Comparison of ENCODE assay signal across 31 cellular contexts in genomic region chr15:36483409-36483808, GRCh38.
"Had no signal": no experiment of that assay in that cellular context is flagged by ENCODE, and none has a peak within 500 bp of the region (broad histone marks: within the 10 kb centered on the region; RNA-seq: fewer than 3 reads in every experiment).

No MANE protein-coding gene starts in this region.

- DNase-seq: activated B cell treated with CpG ODN at 0.5 μM for 24 hours; activated CD4-positive, alpha-beta memory T cell treated with anti-CD3 and anti-CD28 coated beads for 36 hours; activated CD4-positive, alpha-beta T cell treated with anti-CD3 and anti-CD28 coated beads for 4 hours; activated CD4-positive, alpha-beta T cell treated with anti-CD3 and anti-CD28 coated beads, Interleukin-2, amount 10 ng/mL, durations not matched to agents 24 days and 14 days; activated CD4-positive, alpha-beta T cell treated with anti-CD3 and anti-CD28 coated beads, Interleukin-2, amount 50 U/mL, for 1 hour; activated CD4-positive, alpha-beta T cell treated with anti-CD3 and anti-CD28 coated beads, Interleukin-2, amount 50 U/mL, for 4 hours; activated CD4-positive, CD25-positive, alpha-beta regulatory T cell treated with anti-CD3 and anti-CD28 coated beads, Interleukin-2, amount 50 U/mL, for 72 hours; activated CD8-positive, alpha-beta memory T cell treated with anti-CD3 and anti-CD28 coated beads, Interleukin-2, amount 50 U/mL, for 4 hours; activated CD8-positive, alpha-beta T cell treated with anti-CD3 and anti-CD28 coated beads for 36 hours; activated effector memory CD4-positive, alpha-beta T cell treated with anti-CD3 and anti-CD28 coated beads, Interleukin-2, amount 50 U/mL, for 16 hours; activated gamma-delta T cell treated with Interleukin-2 at 50 U/mL for 16 hours; activated naive CD4-positive, alpha-beta T cell; activated naive CD4-positive, alpha-beta T cell treated with anti-CD3 and anti-CD28 coated beads for 36 hours; activated naive CD4-positive, alpha-beta T cell treated with anti-CD3 and anti-CD28 coated beads, Interleukin-2, amount 50 U/mL, for 16 hours; activated naive CD8-positive, alpha-beta T cell treated with anti-CD3 and anti-CD28 coated beads for 36 hours; activated T-cell treated with anti-CD3 and anti-CD28 coated beads for 4 hours; activated T-cell treated with anti-CD3 and anti-CD28 coated beads, Interleukin-2, amount 50 U/mL, for 1 hour; activated T-cell treated with anti-CD3 and anti-CD28 coated beads, Interleukin-2, amount 50 U/mL, for 4 hours; activated T-cell treated with anti-CD3 and anti-CD28 coated beads, Interleukin-2, amount 50 U/mL, for 72 hours; adrenal gland; amniotic stem cell; aorta; body of pancreas; central memory CD4-positive, alpha-beta T cell; T-helper 2 cell; T-helper 9 cell had no signal

- H3K9me3 ChIP-seq: adrenal gland, body of pancreas, breast epithelium had no signal

- ATAC-seq: activated CD8-positive, alpha-beta T cell treated with anti-CD3 and anti-CD28 coated beads for 36 hours; activated naive CD4-positive, alpha-beta T cell treated with anti-CD3 and anti-CD28 coated beads, Interleukin-2, amount 50 U/mL, for 72 hours; activated T-cell treated with anti-CD3 and anti-CD28 coated beads, Interleukin-2, amount 50 U/mL, for 4 hours; activated T-cell treated with anti-CD3 and anti-CD28 coated beads, Interleukin-2, amount 50 U/mL, for 72 hours; activated T-helper 17 cell treated with anti-CD3 and anti-CD28 coated beads, Interleukin-2, amount 50 U/mL, for 72 hours; body of pancreas had no signal

- H3K27me3 ChIP-seq: body of pancreas, brain microvascular endothelial cell, breast epithelium had no signal

- H3K4me3 ChIP-seq: adrenal gland, body of pancreas, breast epithelium had no signal

- H3K36me3 ChIP-seq: adrenal gland, brain microvascular endothelial cell, breast epithelium had no signal

- H3K4me1 ChIP-seq: adrenal gland, body of pancreas, breast epithelium had no signal

- H3K27ac ChIP-seq: adrenal gland, body of pancreas, brain microvascular endothelial cell, breast epithelium, VCaP had no signal
